ENCODE assay signal across 8 cellular contexts in the genomic region with DNA sequence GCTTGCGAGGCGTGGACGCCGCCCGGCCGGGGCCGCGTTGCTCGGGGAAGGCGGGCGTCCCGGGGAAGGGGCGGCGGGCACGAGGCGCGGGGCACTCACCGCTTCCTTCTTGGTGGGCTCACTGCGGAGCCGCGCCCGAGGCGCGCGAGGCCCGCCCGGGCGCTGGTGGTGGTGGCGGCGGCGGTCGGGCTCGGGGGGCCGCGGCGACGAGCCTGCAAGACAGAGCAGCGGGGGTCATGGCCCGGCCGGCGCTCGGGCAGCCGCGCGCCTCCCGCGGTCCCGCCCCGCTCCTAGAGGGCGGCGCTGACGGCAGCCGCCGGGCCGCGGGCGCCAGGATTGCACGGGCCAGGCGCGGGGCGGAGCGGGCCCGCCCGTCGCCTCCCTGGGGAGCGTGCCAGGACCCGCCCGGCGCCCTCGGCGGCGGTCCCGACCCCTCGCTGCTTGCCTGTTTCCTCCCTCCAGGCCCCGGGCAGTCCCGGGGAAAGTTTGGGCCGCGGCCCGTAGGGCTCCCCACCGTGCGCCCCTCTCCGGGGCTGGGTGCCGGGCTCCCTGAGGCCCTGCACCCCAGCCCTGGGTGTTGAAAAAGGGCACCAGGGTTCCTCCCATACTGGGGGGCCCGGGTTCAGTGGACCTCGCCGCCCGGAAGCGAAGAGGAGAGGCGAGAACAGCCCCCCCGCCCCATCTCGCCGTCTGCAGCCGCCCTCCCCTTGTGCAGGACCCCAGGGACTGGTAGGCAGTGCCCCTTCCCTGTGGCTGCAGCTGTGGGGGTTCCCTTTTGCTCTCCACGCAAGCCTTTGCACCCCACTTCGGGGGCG. TPM values are rescaled to one million over a fixed set of nuclear protein-coding genes. Genes with fewer than 3 reads are reported as not detected.
DNase-seq lines count a peak whose midpoint lies in the region; ATAC-seq lines count a peak whose summit lies in the region.

Gene C16orf74, minus strand, starts transcription at position 270 of the 815 bp plus-strand sequence. CDS start 15,879 bp downstream, outside the sequence.

- H3K27me3 ChIP-seq in SJCRH30: no peaks in the 10 kb centered on the region; the same call in 1 of the 2 replicates
- no peaks in the 10 kb centered on the region for H3K27me3 ChIP-seq in muscle layer of duodenum (ENCODE audit: low read depth, low read length)

- H3K4me1 ChIP-seq in SJCRH30 (peaks cover 10% of the 10 kb centered on the region; the same call in 1 of the 2 replicates), muscle layer of duodenum (ENCODE audit: control insufficient read depth in 1 of 2, insufficient read depth in 2 of 2, low read length in 2 of 2) (peaks cover 3 to 41% of the 10 kb centered on the region in 2 donors)

- no peaks in the 10 kb centered on the region for H3K9me3 Mint-ChIP-seq in T-helper 1 cell treated with Interleukin-12 subunit alpha and Interleukin-12 subunit beta and Interleukin-4 antibody, amounts not matched to agents 30 μg/mL and 1 μg/mL, for 36 hours

- intact Hi-C loops in posterior vena cava (cut with DNase I): no loop called here

- no peak within 1 kb of the TSS for H3K27ac Mint-ChIP-seq in T-helper 1 cell treated with Interleukin-12 subunit alpha and Interleukin-12 subunit beta and Interleukin-4 antibody, amounts not matched to agents 30 μg/mL and 1 μg/mL, for 36 hours

- no peaks in the 10 kb centered on the region for H3K36me3 Mint-ChIP-seq in T-helper 1 cell treated with Interleukin-12 subunit alpha and Interleukin-12 subunit beta and Interleukin-4 antibody, amounts not matched to agents 30 μg/mL and 1 μg/mL, for 36 hours (ENCODE audit: low read depth)

- H3K4me3 Mint-ChIP-seq in T-helper 1 cell treated with Interleukin-12 subunit alpha and Interleukin-12 subunit beta and Interleukin-4 antibody, amounts not matched to agents 30 μg/mL and 1 μg/mL, for 36 hours: peak within 1 kb of the TSS; percentile 73

- H3K27ac ChIP-seq in SJCRH30 (no peak within 1 kb of the TSS), epithelial cell of prostate (peak within 1 kb of the TSS; percentile 100), muscle layer of duodenum (ENCODE audit: low read length) (no peak within 1 kb of the TSS)

- H3K4me1 Mint-ChIP-seq in T-helper 1 cell treated with Interleukin-12 subunit alpha and Interleukin-12 subunit beta and Interleukin-4 antibody, amounts not matched to agents 30 μg/mL and 1 μg/mL, for 36 hours (ENCODE audit: low read depth): peaks cover 2% of the 10 kb centered on the region

- DNase-seq in T-helper 1 cell (no peak), SJCRH30 (peak in 1 of 2 experiments; percentile 38), epithelial cell of prostate (ENCODE audit: low read depth, low spot score) (no peak), SK-N-DZ (ENCODE audit: low spot score) (no peak), posterior vena cava (ENCODE audit: low spot score) (no peak)

- peak within 1 kb of the TSS; percentile 61 for H3K4me3 ChIP-seq in SJCRH30
- peak within 1 kb of the TSS; percentile 13 to 85 for H3K4me3 ChIP-seq in muscle layer of duodenum (ENCODE audit: low read depth in 1 of 2, low read length in 2 of 2)

- peak; percentile 50 for ATAC-seq in HG02763 (IDR thresholded peaks at IDR 0.05; ENCODE audit: unreplicated experiment)

- no peaks in the 10 kb centered on the region for H3K36me3 ChIP-seq in SJCRH30
- H3K36me3 ChIP-seq in muscle layer of duodenum (ENCODE audit: control insufficient read depth in 1 of 2, insufficient read depth in 2 of 2, low read length in 2 of 2): no peaks in the 10 kb centered on the region

- H3K27me3 Mint-ChIP-seq in T-helper 1 cell treated with Interleukin-12 subunit alpha and Interleukin-12 subunit beta and Interleukin-4 antibody, amounts not matched to agents 30 μg/mL and 1 μg/mL, for 36 hours (ENCODE audit: low read depth): peaks cover 30% of the 10 kb centered on the region

- H3K9me3 ChIP-seq in SJCRH30 (replicated peaks) (no peaks in the 10 kb centered on the region), muscle layer of duodenum (ENCODE audit: control insufficient read depth in 1 of 2, low read length in 2 of 2) (no peaks in the 10 kb centered on the region)

RNA-seq across cellular contexts. Expression of gene C16orf74, which starts in this region (rescaled TPM):
- total RNA-seq in SJCRH30 (2014; rRNA removed; shearing (Covaris generic)): 0.84 and 1.1 TPM in 2 replicates
- polyA plus RNA-seq in SK-N-DZ (2014; cell fraction: cytosol; rRNA removed): 0.24 TPM in 1 of 2 replicates, not detected in the other
- 1.8 TPM in 1 of 2 replicates, not detected in the other for polyA plus RNA-seq in SK-N-DZ (2014; cell fraction: nucleus; rRNA removed)
- total RNA-seq in posterior vena cava: 1 to 10 TPM in 1 of 2 donors, under 1 TPM in 1; 0.83 to 1.0 TPM
